18 cellular contexts compared by ENCODE assay signal in genomic region chr9:137275203-137275936, GRCh38. TPM values are rescaled to one million over a fixed set of nuclear protein-coding genes. Genes with fewer than 3 reads are reported as not detected.
DNase-seq lines count a peak whose midpoint lies in the region; ATAC-seq, FAIRE-seq and TF ChIP-seq lines count a peak whose summit lies in the region.
"Had no signal": no experiment of that assay in that cellular context is flagged by ENCODE, and none has a peak within 500 bp of the region (broad histone marks: within the 10 kb centered on the region; RNA-seq: fewer than 3 reads in every experiment).

No MANE protein-coding gene starts in this region.

- FAIRE-seq in H1 (lab: Jason Lieb, UNC), result no peak
- FAIRE-seq: bronchial epithelial cell, endothelial cell of umbilical vein, GM19239, RCC 7860 had no signal

- no peak overlapping the region for H4K5ac ChIP-seq in H1 (ENCODE audit: insufficient read length, low read depth, low read length)

- no peak overlapping the region for H3K4ac ChIP-seq in H1 (replicated peaks; ENCODE audit: insufficient read length, low read depth, low read length)

- no peak overlapping the region; the same call in 1 of the 2 replicates for H4K8ac ChIP-seq in H1 (ENCODE audit: extremely low read depth, insufficient read depth, low read length)

- 0 out of 2 replicates have a peak overlapping the region, but pooled peaks have one; percentile 44 for H2AK5ac ChIP-seq in H1 (ENCODE audit: low read depth, low read length)

- H3K23ac ChIP-seq in H1 (ENCODE audit: insufficient read length), result no peak overlapping the region

- TF ChIP-seq EP300 in SK-N-SH (IDR thresholded peaks at IDR 0.05; ENCODE audit: borderline replicate concordance in 1 of 2, low read depth in 1 of 2, low read length in 1 of 2) (no peak), H1 (IDR thresholded peaks at IDR 0.05; ENCODE audit: borderline replicate concordance in 1 of 2, low read depth in 2 of 2, low read length in 2 of 2) (no peak)

- H3K79me2 ChIP-seq in SK-N-SH (ENCODE audit: insufficient read depth), result no peaks in the 10 kb centered on the region
- H3K79me2 ChIP-seq in Karpas-422 (ENCODE audit: low read length), result no peaks in the 10 kb centered on the region
- H3K79me2 ChIP-seq in H1 (ENCODE audit: control insufficient read depth in 1 of 2, insufficient read depth in 2 of 2, low read length in 2 of 2), result no peaks in the 10 kb centered on the region

- H3K4me1 ChIP-seq in SK-N-SH (ENCODE audit: control insufficient read depth in 1 of 2, insufficient read depth in 2 of 2, low read depth in 1 of 2, low read length in 1 of 2) (no peaks in the 10 kb centered on the region; a peak in 2 of 4 replicates), Karpas-422 (ENCODE audit: low read length) (peaks cover 56% of the 10 kb centered on the region), H1 (replicated peaks in 1 of 4; ENCODE audit: control insufficient read depth in 3 of 4, insufficient read depth in 4 of 4, low read length in 3 of 4) (peaks cover 0 to 25% (median 15%) of the 10 kb centered on the region in 4 experiments; a peak in 6 of 7 replicates)

- TF ChIP-seq RAD21 in SK-N-SH (IDR thresholded peaks at IDR 0.05; ENCODE audit: low read length) (no peak), H1 (IDR thresholded peaks at IDR 0.05 in 1 of 2, conservative IDR thresholded peaks at IDR 0.05 in 1 of 2; ENCODE audit: low read depth in 2 of 2, low read length in 2 of 2) (no peak)

- H3K23me2 ChIP-seq in H1 (ENCODE audit: low read depth, low read length), result peaks cover 2% of the 10 kb centered on the region; the same call in 1 of the 2 replicates

- H3K4me3 ChIP-seq in SK-N-SH (ENCODE audit: low read depth in 2 of 2, low read length in 1 of 2) (no peak overlapping the region), Karpas-422 (ENCODE audit: low read length) (peak overlapping the region; percentile 77; the same call in 1 of the 2 replicates), H1 (ENCODE audit: extremely low read depth in 1 of 4, insufficient read depth in 2 of 4, low read depth in 3 of 4, low read length in 4 of 4) (no peak overlapping the region)
- H3K4me3 ChIP-seq: suprapubic skin had no signal

- peaks cover 8% of the 10 kb centered on the region for H3F3A ChIP-seq in SK-N-SH (replicated peaks; ENCODE audit: insufficient read depth)

- H3K36me3 ChIP-seq in SK-N-SH (replicated peaks in 1 of 2; ENCODE audit: control insufficient read depth in 1 of 2, insufficient read depth in 2 of 2, low read length in 1 of 2) (peaks cover 0 to 19% of the 10 kb centered on the region in 2 experiments), Karpas-422 (ENCODE audit: insufficient read depth, low read length) (peaks cover 2% of the 10 kb centered on the region; the same call in 1 of the 2 replicates), H1 (ENCODE audit: control insufficient read depth in 2 of 4, insufficient read depth in 4 of 4, low read length in 3 of 4) (peaks cover 0 to 23% (median 4%) of the 10 kb centered on the region in 4 experiments; a peak in 4 of 8 replicates)

- no peaks in the 10 kb centered on the region for H3K27me3 ChIP-seq in SK-N-SH (ENCODE audit: insufficient read depth)
- H3K27me3 ChIP-seq in Karpas-422 (ENCODE audit: low read length), result no peaks in the 10 kb centered on the region
- peaks cover 0 to 23% (median 11%) of the 10 kb centered on the region in 4 experiments; a peak in 5 of 7 replicates for H3K27me3 ChIP-seq in H1 (replicated peaks in 1 of 4; ENCODE audit: control insufficient read depth in 3 of 4, extremely low read depth in 1 of 4, insufficient read depth in 3 of 4, low read length in 3 of 4)

- H3K4me3 Mint-ChIP-seq in osteocyte (ENCODE audit: unreplicated experiment), result no peak overlapping the region

- H2AFZ ChIP-seq in SK-N-SH (ENCODE audit: low read depth) (no peak overlapping the region), Karpas-422 (ENCODE audit: low read length) (no peak overlapping the region), H1 (ENCODE audit: low read length) (no peak overlapping the region)

- H3K9me3 ChIP-seq in SK-N-SH, result no peaks in the 10 kb centered on the region
- no peaks in the 10 kb centered on the region for H3K9me3 ChIP-seq in Karpas-422 (ENCODE audit: low read length)
- H3K9me3 ChIP-seq in H1 (ENCODE audit: insufficient read depth in 2 of 2, low read depth in 1 of 2, low read length in 1 of 2), result no peaks in the 10 kb centered on the region; a peak in 1 of 4 replicates
- H3K9me3 ChIP-seq: suprapubic skin had no signal

- 91% methylated on average over 27 of the region's 27 CpGs for WGBS in SK-N-SH (ENCODE audit: low lambda C conversion rate)
- 90% methylated on average over 27 of the region's 27 CpGs; no CpG with 5 or more reads in 1 of the 2 experiments for WGBS in H1 (ENCODE audit: extremely low coverage in 1 of 2, insufficient coverage in 1 of 2, insufficient read length in 1 of 2, insufficient replicate concordance in 2 of 2, low coverage in 1 of 2, low lambda C conversion rate in 2 of 2, missing lambda C conversion rate in 1 of 2), 2 experiments

- H2BK12ac ChIP-seq in H1 (ENCODE audit: low read depth, low read length), result 0 out of 2 replicates have a peak overlapping the region, but pooled peaks have one; percentile 39

- H2BK5ac ChIP-seq in H1 (ENCODE audit: low read depth, low read length), result peak overlapping the region; percentile 91; the same call in 1 of the 2 replicates

- POLR2A ChIA-PET in SK-N-SH (lab: Yijun Ruan, JAX), result no interaction called here
- POLR2A ChIA-PET in H1 (lab: Charles Lee; ENCODE audit: partially characterized antibody), result interaction anchor here (1.4 to 47.8 kb wide), 3 partner anchors 12 to 178 kb away, joined by 3 to 1462 read pairs (median 12); partner anchors contain the start of genes CYSRT1, NDOR1, NELFB and RNF208

- H3K36me3 Mint-ChIP-seq in osteocyte (ENCODE audit: unreplicated experiment), result peaks cover 5% of the 10 kb centered on the region

- H3K4me2 ChIP-seq in SK-N-SH, result no peak overlapping the region
- H3K4me2 ChIP-seq in Karpas-422 (ENCODE audit: low read depth, low read length, poor library complexity, severe bottlenecking), result peak overlapping the region; percentile 84
- no peak overlapping the region for H3K4me2 ChIP-seq in H1 (ENCODE audit: insufficient read depth in 1 of 2, low read depth in 2 of 2, low read length in 2 of 2)

- H3K27ac ChIP-seq in SK-N-SH (ENCODE audit: low read depth in 2 of 2, low read length in 1 of 2), result no peak overlapping the region
- H3K27ac ChIP-seq in Karpas-422 (ENCODE audit: low read length), result peak overlapping the region; percentile 94
- H3K27ac ChIP-seq in H1 (ENCODE audit: low read depth, low read length), result no peak overlapping the region

- peak overlapping the region; percentile 48; the same call in 1 of the 2 replicates for H2BK20ac ChIP-seq in H1 (ENCODE audit: low read length)

- no peak for TF ChIP-seq POLR2A in H1 (IDR thresholded peaks at IDR 0.05; ENCODE audit: control extremely low read depth in 1 of 2, low read depth in 2 of 2, low read length in 2 of 2)

- no peaks in the 10 kb centered on the region for H3K27me3 Mint-ChIP-seq in osteocyte (ENCODE audit: unreplicated experiment)

- H3K56ac ChIP-seq in H1 (replicated peaks; ENCODE audit: insufficient read length, low read depth, low read length), result no peak overlapping the region

- no peak overlapping the region for H3K9ac ChIP-seq in SK-N-SH
- H3K9ac ChIP-seq in Karpas-422 (ENCODE audit: low read length), result peak overlapping the region; percentile 90
- H3K9ac ChIP-seq in H1 (replicated peaks in 1 of 4; ENCODE audit: extremely low read depth in 1 of 4, low read depth in 3 of 4, low read length in 3 of 4), result no peak overlapping the region

- H4K20me1 ChIP-seq in SK-N-SH (ENCODE audit: insufficient read depth), result 0 out of 2 replicates have a peak, but pooled peaks cover 3% of the 10 kb centered on the region
- peaks cover 3% of the 10 kb centered on the region; the same call in 1 of the 2 replicates for H4K20me1 ChIP-seq in Karpas-422 (ENCODE audit: insufficient read depth, low read depth, low read length)
- peaks cover 4 to 15% of the 10 kb centered on the region in 2 experiments for H4K20me1 ChIP-seq in H1 (replicated peaks in 1 of 2; ENCODE audit: control insufficient read depth in 1 of 2, insufficient read depth in 2 of 2, low read length in 2 of 2)

- TF ChIP-seq CTCF in SK-N-SH (IDR thresholded peaks at IDR 0.05) (peak; percentile 9; the same call in 1 of the 2 replicates), H1 (IDR thresholded peaks at IDR 0.05; ENCODE audit: control extremely low read depth in 1 of 3, insufficient read depth in 1 of 3, low read depth in 1 of 3, low read length in 3 of 3) (no peak), osteocyte (IDR thresholded peaks at IDR 0.05) (no peak), omental fat pad (IDR thresholded peaks at IDR 0.05) (no peak)

- no peak overlapping the region for H3K14ac ChIP-seq in H1 (ENCODE audit: insufficient read length)

- H2BK120ac ChIP-seq in H1 (replicated peaks; ENCODE audit: low read depth, low read length), result no peak overlapping the region

- no peak overlapping the region; the same call in 1 of the 2 replicates for H2BK15ac ChIP-seq in H1 (ENCODE audit: low read length)

- no peak for ATAC-seq in SK-N-SH treated with all-trans-retinoic acid at 6 μM for 48 hours
- ATAC-seq in omental fat pad (ENCODE audit: low FRiP score), result no peak

- H3K9me2 ChIP-seq in SK-N-SH, result no peaks in the 10 kb centered on the region
- no peaks in the 10 kb centered on the region for H3K9me2 ChIP-seq in Karpas-422 (replicated peaks; ENCODE audit: insufficient read depth, low read length)

- peak overlapping the region; percentile 64 for H3K27ac Mint-ChIP-seq in osteocyte (ENCODE audit: unreplicated experiment)

- H3K4me1 Mint-ChIP-seq in osteocyte (ENCODE audit: unreplicated experiment), result peaks cover 26% of the 10 kb centered on the region

- CTCF ChIA-PET in SK-N-SH (lab: Yijun Ruan, JAX) (interaction anchor here (0.9 to 2.8 kb wide), 3 partner anchors 11 to 148 kb away, joined by 3 to 18 read pairs (median 8); partner anchors contain the start of genes EXD3 and NOXA1), H1 (lab: Charles Lee; ENCODE audit: partially characterized antibody) (interaction anchor here (0.5 to 2.7 kb wide), 6 partner anchors 12 to 891 kb away, joined by 3 to 10 read pairs (median 4); no protein-coding TSS in a partner anchor)

- no peak overlapping the region; the same call in 1 of the 2 replicates for H3K18ac ChIP-seq in H1 (ENCODE audit: extremely low read depth, low read length)

- H4K91ac ChIP-seq in H1 (replicated peaks; ENCODE audit: insufficient read length, low read length), result no peak overlapping the region

- H3K79me1 ChIP-seq in H1 (ENCODE audit: low read depth, low read length), result no peaks in the 10 kb centered on the region

- H3K9me3 Mint-ChIP-seq in osteocyte (ENCODE audit: unreplicated experiment), result no peaks in the 10 kb centered on the region

- DNase-seq in SK-N-SH, result no peak
- DNase-seq in Karpas-422, result no peak
- peak in 1 of 2 experiments; percentile 50 for DNase-seq in H1 (ENCODE audit: low read depth in 1 of 2, low spot score in 2 of 2)
- no peak for DNase-seq in osteocyte (ENCODE audit: extremely low spot score, unreplicated experiment)
- no peak for DNase-seq in omental fat pad (ENCODE audit: low spot score)
- no peak for DNase-seq in UCSD-AML1 (lab: John Stamatoyannopoulos, UW; ENCODE audit: unreplicated experiment)
- DNase-seq in DMS79 treated with DMSO at 0.1 percent for 48 hours (lab: John Stamatoyannopoulos, UW), result no peak
- DNase-seq: 8988T, GOT3, head of caudate nucleus, NCI-H1048, NCI-H345 had no signal

RNA-seq across cellular contexts. Expression of gene TOR4A, which starts 2.2 kb away (rescaled TPM):
- polyA plus RNA-seq in SK-N-SH (2012; rRNA removed) (0.81 and 0.99 TPM in 2 replicates), H1 (2011; rRNA removed) (8.4 and 11.4 TPM in 2 replicates)
- polyA plus RNA-seq in SK-N-SH (2012; cell fraction: cytosol; rRNA removed), result 0.36 and 0.62 TPM in 2 replicates
- polyA plus RNA-seq in SK-N-SH (2012; cell fraction: nucleus; rRNA removed), result 2.2 and 3.4 TPM in 2 replicates
- 8.8 and 19.2 TPM in 2 replicates for total RNA-seq in Karpas-422 (2014; rRNA removed; shearing (Covaris generic); ENCODE audit: low replicate concordance)
- total RNA-seq in H1 (2021; fragmentation: NEBNext Ultra II Directional; extraction: Animal tissue kit (Norgen Biotek cat#: 25700)), result 9.2 and 9.3 TPM in 2 replicates
- 6.6 TPM for polyA plus RNA-seq in H1 (2011; cell fraction: cytosol; rRNA removed)
- 11.1 TPM for polyA plus RNA-seq in H1 (2011; cell fraction: nucleus; rRNA removed)
- polyA plus RNA-seq in H1 (2012, experiment 1 of 2), result 3.5 to 6.6 TPM (median 5.8 TPM) in 4 replicates
- 5.1 TPM for polyA plus RNA-seq in H1 (2012, experiment 2 of 2)
- 12.1 TPM for polyA plus RNA-seq in H1 (2013, experiment 1 of 2)
- 12.3 TPM for polyA plus RNA-seq in H1 (2013, experiment 2 of 2)
- polyA minus RNA-seq in H1 (2011; rRNA and poly(A)+ RNA removed), result 2.7 TPM in 2 replicates
- polyA minus RNA-seq in H1 (2011; cell fraction: cytosol; rRNA and poly(A)+ RNA removed), result 10.6 TPM
- 9.7 TPM for polyA minus RNA-seq in H1 (2011; cell fraction: nucleus; rRNA and poly(A)+ RNA removed)
- total RNA-seq in osteocyte (1.2 and 1.9 TPM in 2 replicates), omental fat pad (10 to 100 TPM in 3 of 4 donors, 1 to 10 TPM in 1; 9.8 to 17.7 (median 11.6) TPM)

RNA-seq across cellular contexts. Expression of gene NELFB, which starts 20.2 kb away (rescaled TPM):
- polyA plus RNA-seq in SK-N-SH (2012; rRNA removed), result 52.6 and 62.7 TPM in 2 replicates
- polyA plus RNA-seq in SK-N-SH (2012; cell fraction: cytosol; rRNA removed), result 25.6 and 50.6 TPM in 2 replicates
- 57.4 and 62.4 TPM in 2 replicates for polyA plus RNA-seq in SK-N-SH (2012; cell fraction: nucleus; rRNA removed)
- total RNA-seq in Karpas-422 (2014; rRNA removed; shearing (Covaris generic); ENCODE audit: low replicate concordance), result 17.8 and 42.7 TPM in 2 replicates
- 70.8 and 78.0 TPM in 2 replicates for total RNA-seq in H1 (2021; fragmentation: NEBNext Ultra II Directional; extraction: Animal tissue kit (Norgen Biotek cat#: 25700))
- 57.6 and 86.5 TPM in 2 replicates for polyA plus RNA-seq in H1 (2011; rRNA removed)
- 76.0 TPM for polyA plus RNA-seq in H1 (2011; cell fraction: cytosol; rRNA removed)
- 88.6 TPM for polyA plus RNA-seq in H1 (2011; cell fraction: nucleus; rRNA removed)
- polyA plus RNA-seq in H1 (2012, experiment 1 of 2), result 60.2 to 87.1 TPM (median 80.4 TPM) in 4 replicates
- 79.8 TPM for polyA plus RNA-seq in H1 (2012, experiment 2 of 2)
- 37.9 TPM for polyA plus RNA-seq in H1 (2013, experiment 1 of 2)
- polyA plus RNA-seq in H1 (2013, experiment 2 of 2), result 37.5 TPM
- 38.7 and 47.9 TPM in 2 replicates for polyA minus RNA-seq in H1 (2011; rRNA and poly(A)+ RNA removed)
- polyA minus RNA-seq in H1 (2011; cell fraction: cytosol; rRNA and poly(A)+ RNA removed), result 49.8 TPM
- polyA minus RNA-seq in H1 (2011; cell fraction: nucleus; rRNA and poly(A)+ RNA removed), result 27.2 TPM
- total RNA-seq in osteocyte, result 54.1 and 57.6 TPM in 2 replicates
- total RNA-seq in omental fat pad, result 10 to 100 TPM; 22.2 to 42.8 (median 34.2) TPM

RNA-seq across cellular contexts. Expression of gene STPG3, which starts 24.3 kb away (rescaled TPM):
- polyA plus RNA-seq in SK-N-SH (2012; rRNA removed) (not detected in 2 replicates), H1 (2011; rRNA removed) (0.14 TPM in 1 of 2 replicates, not detected in the other)
- polyA plus RNA-seq in SK-N-SH (2012; cell fraction: cytosol; rRNA removed), result not detected in 2 replicates
- not detected in 2 replicates for polyA plus RNA-seq in SK-N-SH (2012; cell fraction: nucleus; rRNA removed)
- 0.61 and 0.86 TPM in 2 replicates for total RNA-seq in Karpas-422 (2014; rRNA removed; shearing (Covaris generic); ENCODE audit: low replicate concordance)
- total RNA-seq in H1 (2021; fragmentation: NEBNext Ultra II Directional; extraction: Animal tissue kit (Norgen Biotek cat#: 25700)), result not detected in 2 replicates
- polyA plus RNA-seq in H1 (2011; cell fraction: cytosol; rRNA removed), result not detected
- 0.43 TPM for polyA plus RNA-seq in H1 (2011; cell fraction: nucleus; rRNA removed)
- 0.42 to 0.67 TPM (median 0.61 TPM) in 3 of 4 replicates, not detected in the other for polyA plus RNA-seq in H1 (2012, experiment 1 of 2)
- 0.30 TPM for polyA plus RNA-seq in H1 (2012, experiment 2 of 2)
- 0.06 TPM for polyA plus RNA-seq in H1 (2013, experiment 1 of 2)
- polyA plus RNA-seq in H1 (2013, experiment 2 of 2), result not detected
- not detected in 2 replicates for polyA minus RNA-seq in H1 (2011; rRNA and poly(A)+ RNA removed)
- not detected for polyA minus RNA-seq in H1 (2011; cell fraction: cytosol; rRNA and poly(A)+ RNA removed)
- not detected for polyA minus RNA-seq in H1 (2011; cell fraction: nucleus; rRNA and poly(A)+ RNA removed)
- total RNA-seq in osteocyte (0.50 and 0.78 TPM in 2 replicates), omental fat pad (under 1 TPM in 1 of 4 donors, not detected in 3; 0.56 TPM)
- total RNA-seq: bronchial epithelial cell, endothelial cell of umbilical vein had no signal
- polyA plus RNA-seq: endothelial cell of umbilical vein had no signal

RNA-seq across cellular contexts. Expression of gene NRARP, which starts 26.7 kb away (rescaled TPM):
- polyA plus RNA-seq in SK-N-SH (2012; rRNA removed) (3.9 and 4.2 TPM in 2 replicates), H1 (2011; rRNA removed) (32.5 and 52.0 TPM in 2 replicates)
- polyA plus RNA-seq in SK-N-SH (2012; cell fraction: cytosol; rRNA removed), result 2.9 and 3.4 TPM in 2 replicates
- polyA plus RNA-seq in SK-N-SH (2012; cell fraction: nucleus; rRNA removed), result 5.1 and 6.5 TPM in 2 replicates
- total RNA-seq in Karpas-422 (2014; rRNA removed; shearing (Covaris generic); ENCODE audit: low replicate concordance), result 1.4 and 1.8 TPM in 2 replicates
- total RNA-seq in H1 (2021; fragmentation: NEBNext Ultra II Directional; extraction: Animal tissue kit (Norgen Biotek cat#: 25700)), result 35.4 and 37.2 TPM in 2 replicates
- 27.2 TPM for polyA plus RNA-seq in H1 (2011; cell fraction: cytosol; rRNA removed)
- polyA plus RNA-seq in H1 (2011; cell fraction: nucleus; rRNA removed), result 23.8 TPM
- polyA plus RNA-seq in H1 (2012, experiment 1 of 2), result 13.6 to 21.0 TPM (median 17.4 TPM) in 4 replicates
- polyA plus RNA-seq in H1 (2012, experiment 2 of 2), result 10.2 TPM
- polyA plus RNA-seq in H1 (2013, experiment 1 of 2), result 18.6 TPM
- 18.9 TPM for polyA plus RNA-seq in H1 (2013, experiment 2 of 2)
- 4.4 and 6.2 TPM in 2 replicates for polyA minus RNA-seq in H1 (2011; rRNA and poly(A)+ RNA removed)
- polyA minus RNA-seq in H1 (2011; cell fraction: cytosol; rRNA and poly(A)+ RNA removed), result 23.5 TPM
- polyA minus RNA-seq in H1 (2011; cell fraction: nucleus; rRNA and poly(A)+ RNA removed), result 36.3 TPM
- total RNA-seq in osteocyte (1.8 and 2.1 TPM in 2 replicates), omental fat pad (10 to 100 TPM in 1 of 4 donors, 1 to 10 TPM in 3; 4.6 to 12.3 (median 7.2) TPM)

RNA-seq across cellular contexts. Expression of gene TUBB4B, which starts 34.3 kb away (rescaled TPM):
- polyA plus RNA-seq in SK-N-SH (2012; rRNA removed) (415 and 508 TPM in 2 replicates), H1 (2011; rRNA removed) (280 and 342 TPM in 2 replicates)
- 249 and 391 TPM in 2 replicates for polyA plus RNA-seq in SK-N-SH (2012; cell fraction: cytosol; rRNA removed)
- polyA plus RNA-seq in SK-N-SH (2012; cell fraction: nucleus; rRNA removed), result 385 and 387 TPM in 2 replicates
- total RNA-seq in Karpas-422 (2014; rRNA removed; shearing (Covaris generic); ENCODE audit: low replicate concordance), result 97.1 and 152 TPM in 2 replicates
- total RNA-seq in H1 (2021; fragmentation: NEBNext Ultra II Directional; extraction: Animal tissue kit (Norgen Biotek cat#: 25700)), result 307 and 311 TPM in 2 replicates
- polyA plus RNA-seq in H1 (2011; cell fraction: cytosol; rRNA removed), result 348 TPM
- polyA plus RNA-seq in H1 (2011; cell fraction: nucleus; rRNA removed), result 340 TPM
- 226 to 351 TPM (median 341 TPM) in 4 replicates for polyA plus RNA-seq in H1 (2012, experiment 1 of 2)
- 349 TPM for polyA plus RNA-seq in H1 (2012, experiment 2 of 2)
- polyA plus RNA-seq in H1 (2013, experiment 1 of 2), result 214 TPM
- 205 TPM for polyA plus RNA-seq in H1 (2013, experiment 2 of 2)
- polyA minus RNA-seq in H1 (2011; rRNA and poly(A)+ RNA removed), result 150 and 158 TPM in 2 replicates
- polyA minus RNA-seq in H1 (2011; cell fraction: cytosol; rRNA and poly(A)+ RNA removed), result 145 TPM
- polyA minus RNA-seq in H1 (2011; cell fraction: nucleus; rRNA and poly(A)+ RNA removed), result 92.9 TPM
- total RNA-seq in osteocyte (132 and 136 TPM in 2 replicates), omental fat pad (100 to 1,000 TPM; 197 to 452 (median 288) TPM)

Comparison
In these comparisons a context has a peak if more than half of its experiments do, and no peak if none do; other contexts are left out.
1. Of the 17 proteins assayed by ChIP-seq in both H1 and SK-N-SH: peak only in H1: none; only in SK-N-SH: CTCF; in both: none; in neither: 16.